Comparison of ENCODE assay signal across 8 cellular contexts in genomic region chr10:22228943-22229755, GRCh38. TPM values are rescaled to one million over a fixed set of nuclear protein-coding genes. Genes with fewer than 3 reads are reported as not detected.
DNase-seq lines count a peak whose midpoint lies in the region; ATAC-seq and TF ChIP-seq lines count a peak whose summit lies in the region.

No MANE protein-coding gene starts in this region.

- CTCF ChIA-PET in A673 (lab: Charles Lee): no interaction called here

- POLR2A ChIA-PET in A673 (lab: Charles Lee; ENCODE audit: low non-redundant PET): no interaction called here

- peak overlapping the region; percentile 62 for H3K4me3 ChIP-seq in A673 (ENCODE audit: low read depth, low read length, poor library complexity, severe bottlenecking)

- H3K27ac Mint-ChIP-seq in central memory CD8-positive, alpha-beta T cell (ENCODE audit: low read depth): peak overlapping the region; percentile 100

- peak; percentile 84 for ATAC-seq in GM18868 (IDR thresholded peaks at IDR 0.05; ENCODE audit: unreplicated experiment)
- ATAC-seq in HG03103 (IDR thresholded peaks at IDR 0.05; ENCODE audit: low read depth, unreplicated experiment): peak; percentile 74
- ATAC-seq in central memory CD8-positive, alpha-beta T cell (replicated peaks; ENCODE audit: extremely low read depth, poor library complexity, severe bottlenecking): peak; percentile 85

- peak overlapping the region; percentile 82 for H3K4me3 Mint-ChIP-seq in central memory CD8-positive, alpha-beta T cell

- peaks cover 14% of the 10 kb centered on the region for H3K4me1 ChIP-seq in A673 (ENCODE audit: insufficient read depth, low read length, poor library complexity, severe bottlenecking)

- no peak for TF ChIP-seq CTCF in A673 (conservative IDR thresholded peaks at IDR 0.05; ENCODE audit: low read depth, low read length)

- H3K36me3 Mint-ChIP-seq in central memory CD8-positive, alpha-beta T cell (ENCODE audit: insufficient read depth): peaks cover 18% of the 10 kb centered on the region

- H3K36me3 ChIP-seq in A673 (ENCODE audit: insufficient read depth, low read length, poor library complexity, severe bottlenecking): no peaks in the 10 kb centered on the region

- intact Hi-C loops in A673 (cut with micrococcal nuclease; ENCODE audit: unreplicated experiment): loop anchor here (5.0 to 10.0 kb wide), 3 partner anchors 88 to 224 kb away; partner anchors contain the start of genes COMMD3 and DNAJC1

- H3K27me3 ChIP-seq in A673 (replicated peaks; ENCODE audit: insufficient read depth, low read depth, low read length, poor library complexity): no peaks in the 10 kb centered on the region

- H3K4me1 Mint-ChIP-seq in central memory CD8-positive, alpha-beta T cell: peaks cover 20% of the 10 kb centered on the region

- DNase-seq in A673 (ENCODE audit: low spot score) (peak; percentile 95), NCI-H2227 (lab: John Stamatoyannopoulos, UW; ENCODE audit: unreplicated experiment) (peak; percentile 90), islet precursor cell (peak; percentile 95)
- peak; percentile 54 to 77 (median 68) for DNase-seq in activated CD4-positive, CD25-positive, alpha-beta regulatory T cell (lab: John Stamatoyannopoulos, UW)
- peak; percentile 89 to 91 for DNase-seq in central memory CD8-positive, alpha-beta T cell (ENCODE audit: low spot score in 2 of 2)
- DNase-seq in stimulated activated CD4-positive, alpha-beta T cell treated with anti-CD3 and anti-CD28 coated beads, Interleukin-12 subunit alpha, Interleukin-12 subunit beta, amount 100 ng/mL, for 24 hours (ENCODE audit: low read depth in 2 of 2): peak; percentile 77 to 84

- H3K9me3 ChIP-seq in A673 (ENCODE audit: low read depth, low read length, poor library complexity, severe bottlenecking): no peaks in the 10 kb centered on the region

- BruUV-seq in A673 (replicated peaks; lab: Mats Ljungman, UMichigan): no TSS peak

- H3K9me3 Mint-ChIP-seq in central memory CD8-positive, alpha-beta T cell: no peaks in the 10 kb centered on the region

- H3K27ac ChIP-seq in A673 (ENCODE audit: low read depth, low read length, poor library complexity, severe bottlenecking): peak overlapping the region; percentile 85

- H3K27me3 Mint-ChIP-seq in central memory CD8-positive, alpha-beta T cell: peaks cover 20% of the 10 kb centered on the region

RNA-seq across cellular contexts. Expression of gene EBLN1, which starts 11.3 kb away (rescaled TPM):
- not detected in 2 replicates for total RNA-seq in A673 (2021)

Comparison
In these comparisons a context has a peak if more than half of its experiments do, and no peak if none do; other contexts are left out.
1. Peak in every context shown above with its lines: DNase-seq, ATAC-seq, H3K4me3 ChIP-seq and H3K27ac ChIP-seq.